Comparison of ENCODE assay signal across 11 cellular contexts in the genomic region with DNA sequence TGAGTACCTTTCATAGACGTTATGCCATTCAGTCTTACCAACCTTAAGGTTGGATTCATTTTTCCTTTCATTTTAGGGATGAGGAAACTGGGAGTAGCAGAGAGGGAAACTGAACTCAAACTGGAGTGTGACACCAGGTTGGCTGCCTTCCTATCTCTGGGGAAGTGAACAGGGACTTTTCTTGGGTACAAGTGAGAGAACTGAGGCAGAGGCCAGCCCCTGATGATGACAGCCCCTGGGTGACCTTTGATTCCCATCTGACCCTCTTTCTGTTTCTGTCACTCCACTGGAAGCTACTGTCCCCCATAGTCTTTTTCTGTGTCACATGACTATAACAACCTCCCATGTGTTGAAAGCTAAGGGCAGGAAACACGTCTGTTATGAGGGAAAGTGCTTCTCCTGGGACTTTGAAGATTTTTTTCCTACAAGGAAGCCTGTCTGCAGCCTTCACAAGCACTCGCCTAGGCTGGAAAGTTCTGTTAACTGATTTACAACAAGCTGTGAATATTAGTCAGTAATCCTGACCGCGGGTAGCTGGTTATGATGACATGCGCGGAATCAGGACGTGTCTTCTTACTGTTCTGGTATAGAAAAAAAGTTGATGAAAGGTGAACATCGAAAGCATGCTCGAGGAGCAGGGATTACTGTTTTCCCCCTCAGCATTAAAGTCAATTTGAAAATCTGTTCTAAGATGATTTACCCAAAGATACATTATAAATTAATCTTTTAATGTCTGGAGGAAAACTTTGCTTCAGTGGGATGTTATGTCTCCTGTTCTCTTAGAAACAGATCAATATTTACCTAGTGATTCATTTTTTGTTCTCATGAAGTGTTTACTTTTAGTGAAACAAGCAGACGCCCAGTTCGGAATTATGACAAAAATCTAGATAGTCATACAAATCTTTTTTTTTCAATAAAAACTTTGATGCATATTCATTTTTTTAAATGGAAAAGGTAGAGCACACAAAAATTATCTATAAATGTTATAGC. TPM values are rescaled to one million over a fixed set of nuclear protein-coding genes. Genes with fewer than 3 reads are reported as not detected.
DNase-seq lines count a peak whose midpoint lies in the region; TF ChIP-seq lines count a peak whose summit lies in the region.
"Had no signal": no experiment of that assay in that cellular context is flagged by ENCODE, and none has a peak within 500 bp of the region (broad histone marks: within the 10 kb centered on the region; RNA-seq: fewer than 3 reads in every experiment).

No MANE protein-coding gene starts in this region.

- intact Hi-C loops in ascending aorta (cut with DNase I): loop anchor here (1.0 to 5.0 kb wide), 4 partner anchors 14 to 48 kb away; no protein-coding TSS in a partner anchor
- intact Hi-C loops in spleen (cut with DNase I; ENCODE audit: low total_unique reads): no loop called here

- H3K9me3 ChIP-seq in ascending aorta (no peaks in the 10 kb centered on the region), right atrium auricular region (no peaks in the 10 kb centered on the region), spleen (no peaks in the 10 kb centered on the region), WERI-Rb-1 (ENCODE audit: severe bottlenecking) (no peaks in the 10 kb centered on the region)

- H3K27me3 ChIP-seq in ascending aorta (no peaks in the 10 kb centered on the region), right atrium auricular region (no peaks in the 10 kb centered on the region), spleen (replicated peaks in 1 of 7) (no peaks in the 10 kb centered on the region), WERI-Rb-1 (ENCODE audit: insufficient read depth, low read depth, severe bottlenecking) (no peaks in the 10 kb centered on the region), H7 (ENCODE audit: control insufficient read depth, insufficient read depth, low read length) (no peaks in the 10 kb centered on the region)

- TF ChIP-seq CTCF in ascending aorta (IDR thresholded peaks at IDR 0.05) (no peak), right atrium auricular region (IDR thresholded peaks at IDR 0.05) (no peak), spleen (IDR thresholded peaks at IDR 0.05 in 8 of 11, conservative IDR thresholded peaks at IDR 0.05 in 3 of 11) (no peak), WERI-Rb-1 (IDR thresholded peaks at IDR 0.05; ENCODE audit: low read depth, low read length) (no peak)

- H3K36me3 ChIP-seq in ascending aorta (peaks cover 29 to 43% of the 10 kb centered on the region in 2 donors), right atrium auricular region (peaks cover 62% of the 10 kb centered on the region), spleen (peaks cover 0 to 98% (median 64%) of the 10 kb centered on the region in 6 donors), WERI-Rb-1 (peaks cover 39% of the 10 kb centered on the region), H7 (replicated peaks; ENCODE audit: control insufficient read depth, insufficient read depth, low read length) (peaks cover 1% of the 10 kb centered on the region; the same call in 1 of the 2 replicates)

- H3K27ac ChIP-seq in ascending aorta (peak overlapping the region; percentile 93 to 96), right atrium auricular region (peak overlapping the region; percentile 93 to 95), spleen (peak overlapping the region in 5 of 8 donors; percentile 6 to 73 (median 71)), WERI-Rb-1 (no peak overlapping the region)

- TF ChIP-seq POLR2A in spleen (IDR thresholded peaks at IDR 0.05): no peak

- H3K4me3 ChIP-seq in ascending aorta (no peak overlapping the region), right atrium auricular region (no peak overlapping the region), spleen (no peak overlapping the region), WERI-Rb-1 (ENCODE audit: low read depth, low read length) (no peak overlapping the region), H7 (ENCODE audit: insufficient read depth, low read depth, low read length) (no peak overlapping the region)

- WGBS in spleen, 5 donors: 81 to 89% (median 85%) methylated on average over 12 of the region's 12 CpGs

- DNase-seq in NCI-H345 (lab: John Stamatoyannopoulos, UW): peak; percentile 8
- DNase-seq in NCI-H345 treated with DMSO at 0.1 percent for 48 hours (lab: John Stamatoyannopoulos, UW; ENCODE audit: unreplicated experiment): no peak
- DNase-seq in ascending aorta (ENCODE audit: low spot score in 2 of 2): peak in 1 of 2 donors; percentile 85
- DNase-seq in right atrium auricular region (ENCODE audit: low spot score): peak; percentile 72
- DNase-seq in spleen: no peak
- DNase-seq in OCI-M2 (lab: John Stamatoyannopoulos, UW; ENCODE audit: unreplicated experiment): no peak
- DNase-seq in WERI-Rb-1: no peak
- no peak for DNase-seq in H7
- DNase-seq: activated CD8-positive, alpha-beta memory T cell treated with anti-CD3 and anti-CD28 coated beads for 24 hours; NCI-H2081 treated with DMSO at 0.1 percent for 48 hours; stimulated activated CD4-positive, alpha-beta T cell treated with anti-CD3 and anti-CD28 coated beads, Interleukin-4, amount 100 ng/mL, for 24 hours had no signal

- H3K4me1 ChIP-seq in ascending aorta: peaks cover 14 to 72% of the 10 kb centered on the region in 2 donors
- peaks cover 0 to 91% of the 10 kb centered on the region in 2 donors for H3K4me1 ChIP-seq in right atrium auricular region
- peaks cover 0 to 48% (median 28%) of the 10 kb centered on the region in 6 donors for H3K4me1 ChIP-seq in spleen

RNA-seq across cellular contexts. Expression of gene ABHD2, which starts 31.5 kb away (rescaled TPM):
- total RNA-seq in ascending aorta: 228 TPM
- total RNA-seq in right atrium auricular region: 100 to 1,000 TPM; 115 to 118 TPM
- total RNA-seq in spleen: 100 to 1,000 TPM in 5 of 7 donors, 10 to 100 TPM in 2; 83.9 to 158 (median 123) TPM
- polyA plus RNA-seq in spleen: 1 to 10 TPM; 2.1 to 8.2 (median 3.2) TPM
- 11.5 and 14.9 TPM in 2 replicates for total RNA-seq in H7 (2014; rRNA removed; shearing (Covaris generic))

Comparison
In these comparisons a context has a peak if more than half of its experiments do, and no peak if none do; other contexts are left out.
1. DNase-seq: peak in NCI-H345 (single experiment) and right atrium auricular region (single experiment); none in NCI-H345 treated with DMSO at 0.1 percent for 48 hours (single experiment), spleen (single experiment), OCI-M2 (single experiment), WERI-Rb-1 (single experiment) and H7 (single experiment).